ENCODE assay signal across 18 cellular contexts in the genomic region with DNA sequence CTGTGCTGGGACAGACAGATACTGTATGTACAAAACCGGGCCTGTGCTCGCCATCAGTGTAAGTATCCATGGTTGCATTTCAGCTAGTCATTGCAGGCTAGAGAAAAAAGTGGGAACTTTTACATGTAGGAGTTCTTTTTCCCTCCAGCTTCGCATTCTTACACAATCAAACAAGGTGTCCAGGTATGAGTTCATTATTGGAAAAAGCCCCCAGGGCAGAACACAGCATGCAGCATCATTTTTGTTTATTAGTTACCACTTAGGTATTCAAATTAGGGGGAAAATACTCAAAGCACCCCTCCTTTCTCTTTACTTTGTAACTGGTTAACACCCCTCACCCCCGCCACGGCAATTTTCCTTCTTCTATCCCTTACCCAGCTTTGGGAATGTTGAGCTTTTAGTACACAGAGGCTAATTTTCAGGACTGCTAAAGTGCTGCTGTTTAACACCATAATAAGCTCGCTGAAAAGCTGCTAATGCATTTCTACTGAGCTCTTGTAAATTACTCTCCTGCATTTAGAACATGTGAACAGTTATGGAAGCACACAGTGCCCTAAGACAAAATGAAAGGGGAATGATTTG. TPM values are rescaled to one million over a fixed set of nuclear protein-coding genes. Genes with fewer than 3 reads are reported as not detected.
A peak's percentile ranks its signal among the peaks of the same experiment; 100 is the strongest.
DNase-seq lines count a peak whose midpoint lies in the region; ATAC-seq and TF ChIP-seq lines count a peak whose summit lies in the region.
"Had no signal": no experiment of that assay in that cellular context is flagged by ENCODE, and none has a peak within 500 bp of the region (broad histone marks: within the 10 kb centered on the region; RNA-seq: fewer than 3 reads in every experiment).

No MANE protein-coding gene starts in this region.

- H3K4me3 ChIP-seq in breast epithelium = no peak overlapping the region
- H3K4me3 ChIP-seq in SJSA1 = no peak overlapping the region
- H3K4me3 ChIP-seq: A549, GM12878 had no signal

- H3K9me3 ChIP-seq in breast epithelium (no peaks in the 10 kb centered on the region), SJSA1 (replicated peaks) (no peaks in the 10 kb centered on the region)
- H3K9me3 ChIP-seq: A549 had no signal

- no peak for ATAC-seq in HG03457 (IDR thresholded peaks at IDR 0.05; ENCODE audit: unreplicated experiment)
- ATAC-seq in naive thymus-derived CD8-positive, alpha-beta T cell = no peak
- ATAC-seq: A549, GM12878, HCT116, PC-3 had no signal

- H3K4me1 Mint-ChIP-seq in MCF 10A (ENCODE audit: insufficient read depth, unreplicated experiment) = no peaks in the 10 kb centered on the region
- H3K4me1 Mint-ChIP-seq in naive thymus-derived CD8-positive, alpha-beta T cell = no peaks in the 10 kb centered on the region
- H3K4me1 Mint-ChIP-seq: CD4-positive, CD25-positive, alpha-beta regulatory T cell; IgD-negative memory B cell had no signal

- H3K4me3 Mint-ChIP-seq in MCF 10A (ENCODE audit: unreplicated experiment) = no peak overlapping the region
- no peak overlapping the region for H3K4me3 Mint-ChIP-seq in naive thymus-derived CD8-positive, alpha-beta T cell
- H3K4me3 Mint-ChIP-seq: CD4-positive, CD25-positive, alpha-beta regulatory T cell; IgD-negative memory B cell had no signal

- no TSS peak for BruUV-seq in MCF 10A (replicated peaks; lab: Mats Ljungman, UMichigan)

- TF ChIP-seq POLR2A in breast epithelium (IDR thresholded peaks at IDR 0.05) = no peak

- H3K4me1 ChIP-seq in breast epithelium (no peaks in the 10 kb centered on the region), SJSA1 (replicated peaks) (peaks cover 32% of the 10 kb centered on the region)
- H3K4me1 ChIP-seq: A549 had no signal

- no peaks in the 10 kb centered on the region for H3K27me3 Mint-ChIP-seq in MCF 10A (ENCODE audit: insufficient read depth, unreplicated experiment)
- peaks cover 0 to 9% (median 4%) of the 10 kb centered on the region in 5 donors for H3K27me3 Mint-ChIP-seq in naive thymus-derived CD8-positive, alpha-beta T cell
- H3K27me3 Mint-ChIP-seq: CD4-positive, CD25-positive, alpha-beta regulatory T cell had no signal

- no peaks in the 10 kb centered on the region for H3K36me3 Mint-ChIP-seq in MCF 10A (ENCODE audit: insufficient read depth, unreplicated experiment)
- no peaks in the 10 kb centered on the region for H3K36me3 Mint-ChIP-seq in naive thymus-derived CD8-positive, alpha-beta T cell
- H3K36me3 Mint-ChIP-seq: CD4-positive, CD25-positive, alpha-beta regulatory T cell; IgD-negative memory B cell had no signal

- H3K36me3 ChIP-seq in breast epithelium (no peaks in the 10 kb centered on the region), SJSA1 (no peaks in the 10 kb centered on the region)

- intact Hi-C loops in MCF 10A (cut with micrococcal nuclease) = no loop called here
- intact Hi-C loops in breast epithelium (cut with DNase I; ENCODE audit: low total_unique reads) = no loop called here

- H3K27me3 ChIP-seq in breast epithelium (no peaks in the 10 kb centered on the region), SJSA1 (replicated peaks) (no peaks in the 10 kb centered on the region)

- CTCF ChIA-PET in MCF 10A (lab: Yijun Ruan, JAX) = interaction anchor here (0.6 to 1.4 kb wide), 4 partner anchors 11 to 605 kb away, joined by 3 to 5 read pairs (median 3); no protein-coding TSS in a partner anchor

- DNase-seq in MCF 10A (ENCODE audit: unreplicated experiment) = peak; percentile 23
- no peak for DNase-seq in breast epithelium (ENCODE audit: low spot score in 2 of 2)
- no peak for DNase-seq in SJSA1 (ENCODE audit: low read depth in 1 of 2, low spot score in 2 of 2)
- peak; percentile 9 for DNase-seq in medulla oblongata (ENCODE audit: extremely low spot score)
- no peak for DNase-seq in naive thymus-derived CD8-positive, alpha-beta T cell
- no peak for DNase-seq in dermis blood vessel endothelial cell
- DNase-seq: Calu3; CD4-positive, CD25-positive, alpha-beta regulatory T cell; NCI-H1694 treated with DMSO at 0.1 percent for 48 hours; NCI-H524; PC-3 had no signal

- no peaks in the 10 kb centered on the region for H3K9me3 Mint-ChIP-seq in MCF 10A (ENCODE audit: unreplicated experiment)
- H3K9me3 Mint-ChIP-seq in naive thymus-derived CD8-positive, alpha-beta T cell = no peaks in the 10 kb centered on the region

- TF ChIP-seq CTCF in MCF 10A (IDR thresholded peaks at IDR 0.05; ENCODE audit: unreplicated experiment) (no peak), breast epithelium (IDR thresholded peaks at IDR 0.05) (no peak)

- H3K27ac Mint-ChIP-seq in MCF 10A (ENCODE audit: low read depth, unreplicated experiment) = no peak overlapping the region
- no peak overlapping the region for H3K27ac Mint-ChIP-seq in naive thymus-derived CD8-positive, alpha-beta T cell
- H3K27ac Mint-ChIP-seq: CD4-positive, CD25-positive, alpha-beta regulatory T cell; IgD-negative memory B cell had no signal

- POLR2A ChIA-PET in MCF 10A (lab: Yijun Ruan, JAX) = interaction anchor here (0.5 to 1.3 kb wide), 4 partner anchors 10 to 1701 kb away, joined by 3 to 5 read pairs (median 3); no protein-coding TSS in a partner anchor
- POLR2A ChIA-PET in naive thymus-derived CD8-positive, alpha-beta T cell (lab: Charles Lee) = no interaction called here

- no peak overlapping the region for H3K27ac ChIP-seq in breast epithelium
- H3K27ac ChIP-seq in SJSA1 = peak overlapping the region; percentile 51; the same call in 1 of the 2 replicates
- H3K27ac ChIP-seq: A549 had no signal

RNA-seq across cellular contexts. Expression of gene UPP2, which starts 13.6 kb away (rescaled TPM):
- not detected in 2 replicates for total RNA-seq in MCF 10A (2022)
- total RNA-seq in breast epithelium = under 1 TPM in 1 of 3 donors, not detected in 2; 0.16 TPM
- total RNA-seq in SJSA1 (2014; rRNA removed; shearing (Covaris generic)) = not detected in 2 replicates
- total RNA-seq in naive thymus-derived CD8-positive, alpha-beta T cell = not detected
- polyA plus RNA-seq in naive thymus-derived CD8-positive, alpha-beta T cell = not detected
- total RNA-seq in dermis blood vessel endothelial cell = not detected in 2 replicates
- total RNA-seq: Calu3; CD4-positive, CD25-positive, alpha-beta regulatory T cell; G401; GM12878; LHCN-M2; PC-3 had no signal
- polyA plus RNA-seq: A549; CD4-positive, CD25-positive, alpha-beta regulatory T cell; GM12878; IgD-negative memory B cell had no signal

Comparison
In these comparisons a context has a peak if more than half of its experiments do, and no peak if none do; other contexts are left out.
1. DNase-seq: peak in MCF 10A (single experiment) and medulla oblongata (single experiment); none in breast epithelium (0 of 2), SJSA1 (0 of 2), naive thymus-derived CD8-positive, alpha-beta T cell (0 of 10) and dermis blood vessel endothelial cell (single experiment).